ENCODE assay signal across 9 cellular contexts in genomic region chr10:31961264-31961663, GRCh38. TPM values are rescaled to one million over a fixed set of nuclear protein-coding genes. Genes with fewer than 3 reads are reported as not detected.
DNase-seq lines count a peak whose midpoint lies in the region; ATAC-seq and TF ChIP-seq lines count a peak whose summit lies in the region.
"Had no signal": no experiment of that assay in that cellular context is flagged by ENCODE, and none has a peak within 500 bp of the region (broad histone marks: within the 10 kb centered on the region; RNA-seq: fewer than 3 reads in every experiment).

No MANE protein-coding gene starts in this region.

- intact Hi-C loops in Caco-2 (cut with micrococcal nuclease; ENCODE audit: unreplicated experiment) = loop anchor here (5.0 kb wide), 1 partner anchor 226 kb away; no protein-coding TSS in a partner anchor

- POLR2A ChIA-PET in Caco-2 (lab: Charles Lee) = interaction anchor here (0.6 kb wide), 1 partner anchor 215 kb away, joined by 6 read pairs; no protein-coding TSS in a partner anchor

- no peak overlapping the region for H3K4me3 Mint-ChIP-seq in Caco-2 (ENCODE audit: unreplicated experiment)
- no peak overlapping the region for H3K4me3 Mint-ChIP-seq in chondrocyte (ENCODE audit: unreplicated experiment)
- H3K4me3 Mint-ChIP-seq: memory B cell had no signal

- no peaks in the 10 kb centered on the region for H3K27me3 ChIP-seq in Caco-2 (replicated peaks; ENCODE audit: control insufficient read depth, insufficient read depth, low read length)

- BruUV-seq in Caco-2 (replicated peaks; lab: Mats Ljungman, UMichigan) = no TSS peak

- peak; percentile 37 for ATAC-seq in HG02678 (IDR thresholded peaks at IDR 0.05; ENCODE audit: unreplicated experiment)

- H3K36me3 Mint-ChIP-seq in Caco-2 (ENCODE audit: insufficient read depth, unreplicated experiment) = peaks cover 8% of the 10 kb centered on the region
- H3K36me3 Mint-ChIP-seq in chondrocyte (ENCODE audit: low read depth) = peaks cover 2% of the 10 kb centered on the region

- H3K27ac Mint-ChIP-seq in Caco-2 (ENCODE audit: unreplicated experiment) (peak overlapping the region; percentile 94), chondrocyte (ENCODE audit: unreplicated experiment) (no peak overlapping the region)
- H3K27ac Mint-ChIP-seq: memory B cell had no signal

- no peaks in the 10 kb centered on the region for H3K36me3 ChIP-seq in Caco-2 (ENCODE audit: control insufficient read depth, insufficient read depth, low read length)

- no peak for DNase-seq in Caco-2
- peak; percentile 42 to 62 for DNase-seq in NCI-H524 (lab: John Stamatoyannopoulos, UW)
- DNase-seq in epithelial cell of esophagus (ENCODE audit: low read depth) = peak; percentile 34
- DNase-seq in kidney tubule cell (ENCODE audit: low spot score) = no peak
- no peak for DNase-seq in activated CD8-positive, alpha-beta memory T cell treated with anti-CD3 and anti-CD28 coated beads, Interleukin-2, amount 50 U/mL, for 48 hours
- no peak for DNase-seq in stimulated activated naive CD4-positive, alpha-beta T cell (lab: John Stamatoyannopoulos, UW)
- DNase-seq in chondrocyte (ENCODE audit: low spot score) = no peak

- CTCF ChIA-PET in Caco-2 (lab: Charles Lee) = no interaction called here

- H3K4me1 Mint-ChIP-seq in Caco-2 (ENCODE audit: low read depth, unreplicated experiment) (peaks cover 38% of the 10 kb centered on the region), chondrocyte (ENCODE audit: low read depth) (peaks cover 10% of the 10 kb centered on the region)

- no peak overlapping the region for H3K4me3 ChIP-seq in Caco-2 (ENCODE audit: low read depth, low read length)
- H3K4me3 ChIP-seq in epithelial cell of esophagus (ENCODE audit: low read length) = no peak overlapping the region

- 0 out of 2 replicates have a peak, but pooled peaks cover 4% of the 10 kb centered on the region for H3K9me3 ChIP-seq in Caco-2

- H3K27me3 Mint-ChIP-seq in Caco-2 (ENCODE audit: insufficient read depth, unreplicated experiment) = no peaks in the 10 kb centered on the region
- H3K27me3 Mint-ChIP-seq in chondrocyte (ENCODE audit: low read depth) = no peaks in the 10 kb centered on the region

- H3K4me1 ChIP-seq in Caco-2 = peaks cover 46% of the 10 kb centered on the region

- H3K9me3 Mint-ChIP-seq in Caco-2 (ENCODE audit: unreplicated experiment) = peaks cover 18% of the 10 kb centered on the region
- H3K9me3 Mint-ChIP-seq in chondrocyte (ENCODE audit: low read depth) = no peaks in the 10 kb centered on the region

- TF ChIP-seq CTCF in Caco-2 (IDR thresholded peaks at IDR 0.05; ENCODE audit: insufficient read depth in 1 of 2, low read depth in 1 of 2, low read length in 1 of 2, severe bottlenecking in 1 of 2, unreplicated experiment in 1 of 2) = no peak
- no peak for TF ChIP-seq CTCF in epithelial cell of esophagus (IDR thresholded peaks at IDR 0.05; ENCODE audit: insufficient read depth, low read depth, low read length, missing control alignments)
- TF ChIP-seq CTCF in chondrocyte (IDR thresholded peaks at IDR 0.05) = no peak

RNA-seq across cellular contexts. Expression of gene ARHGAP12, which starts 32.6 kb away (rescaled TPM):
- total RNA-seq in Caco-2 (2022) = 62.3 and 63.1 TPM in 2 replicates
- 16.5 to 18.1 TPM (median 16.7 TPM) in 3 replicates for total RNA-seq in chondrocyte

Comparison
In these comparisons a context has a peak if more than half of its experiments do, and no peak if none do; other contexts are left out.
1. DNase-seq: peak in NCI-H524 (2 of 2) and epithelial cell of esophagus (single experiment); none in Caco-2 (0 of 2), kidney tubule cell (single experiment), activated CD8-positive, alpha-beta memory T cell treated with anti-CD3 and anti-CD28 coated beads, Interleukin-2, amount 50 U/mL, for 48 hours (single experiment), stimulated activated naive CD4-positive, alpha-beta T cell (0 of 6) and chondrocyte (single experiment).